12 cellular contexts compared by ENCODE assay signal in the genomic region with DNA sequence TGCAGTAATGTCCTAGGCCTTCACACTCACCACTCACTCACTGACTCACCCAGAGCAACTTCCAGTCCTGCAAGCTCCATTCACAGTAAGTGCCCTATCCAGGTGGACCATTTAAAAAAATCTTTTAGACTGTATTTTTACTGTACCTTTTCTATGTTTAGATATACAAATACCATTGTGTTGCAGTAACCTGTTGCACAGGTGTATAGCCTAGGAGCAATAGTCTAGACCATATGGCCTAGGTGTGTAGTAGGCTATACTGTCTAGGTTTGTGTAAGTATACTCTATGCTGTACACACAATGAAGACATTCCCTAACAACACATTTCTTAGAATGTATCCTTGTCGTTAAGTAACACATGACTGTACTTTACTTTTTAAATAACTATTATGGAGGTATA. TPM values are rescaled to one million over a fixed set of nuclear protein-coding genes. Genes with fewer than 3 reads are reported as not detected.
"Had no signal": no experiment of that assay in that cellular context is flagged by ENCODE, and none has a peak within 500 bp of the region (broad histone marks: within the 10 kb centered on the region; RNA-seq: fewer than 3 reads in every experiment).

No MANE protein-coding gene starts in this region.

- H2AFZ ChIP-seq: GM23248, GM23338 had no signal

- H3K36me3 ChIP-seq: HAP-1 had no signal

- H3K4me1 ChIP-seq: HAP-1 had no signal

- FAIRE-seq: H1, H54 had no signal

- H3K27ac ChIP-seq: GM23248 had no signal

- H3K4me3 ChIP-seq: GM23248, GM23338, HAP-1 had no signal

- H3K9ac ChIP-seq: GM23248 had no signal

- DNase-seq: GM23248, GOT3, H7, H9, HCEC 1CT, HFFc6 had no signal

- ATAC-seq: GM23338, HCT116 had no signal

- H3K4me2 ChIP-seq: GM23338 had no signal

RNA-seq across cellular contexts. Expression of gene CYP46A1, which starts 17.2 kb away (rescaled TPM):
- total RNA-seq: H4 had no signal
